Comparison of ENCODE assay signal across 24 cellular contexts in the genomic region with DNA sequence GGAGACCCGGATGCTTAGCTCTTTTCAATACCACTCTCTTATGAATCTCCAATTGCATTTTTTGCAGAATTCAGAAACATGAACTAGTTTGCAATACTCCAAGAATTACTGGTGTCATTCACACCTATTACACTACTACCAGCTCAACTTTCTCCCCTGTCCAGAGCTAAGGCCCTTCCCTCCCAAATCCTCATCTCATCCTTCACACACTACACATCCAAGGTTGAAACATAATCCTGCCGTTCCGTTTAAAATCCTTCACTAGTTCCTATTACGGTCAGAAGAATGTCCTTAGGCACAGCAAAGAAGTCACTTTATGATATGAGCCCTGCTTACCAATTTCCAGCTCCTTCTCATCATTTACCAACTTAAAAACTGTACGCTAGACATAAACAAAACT. TPM values are rescaled to one million over a fixed set of nuclear protein-coding genes. Genes with fewer than 3 reads are reported as not detected.
DNase-seq lines count a peak whose midpoint lies in the region; ATAC-seq, FAIRE-seq and TF ChIP-seq lines count a peak whose summit lies in the region.
"Had no signal": no experiment of that assay in that cellular context is flagged by ENCODE, and none has a peak within 500 bp of the region (broad histone marks: within the 10 kb centered on the region; RNA-seq: fewer than 3 reads in every experiment).

No MANE protein-coding gene starts in this region.

- no peaks in the 10 kb centered on the region for H3K27me3 Mint-ChIP-seq in CD4-positive, alpha-beta T cell
- H3K27me3 Mint-ChIP-seq in nephron progenitor cell (ENCODE audit: low read depth, poor library complexity): peaks cover 3% of the 10 kb centered on the region
- H3K27me3 Mint-ChIP-seq: activated CD8-positive, alpha-beta memory T cell treated with anti-CD3 and anti-CD28 coated beads, Interleukin-2, amount 10 ng/mL, durations not matched to agents 7 days and 5 days; T-helper 17 cell had no signal

- H3K4me3 Mint-ChIP-seq in CD4-positive, alpha-beta T cell: peak overlapping the region; percentile 3
- peak overlapping the region; percentile 0 for H3K4me3 Mint-ChIP-seq in nephron progenitor cell
- H3K4me3 Mint-ChIP-seq: activated CD8-positive, alpha-beta memory T cell treated with anti-CD3 and anti-CD28 coated beads, Interleukin-2, amount 10 ng/mL, durations not matched to agents 7 days and 5 days; T-helper 17 cell had no signal

- H3K27me3 ChIP-seq in CD4-positive, alpha-beta T cell (ENCODE audit: control insufficient read depth, insufficient read depth, low read length): no peaks in the 10 kb centered on the region
- H3K27me3 ChIP-seq in K562 (ENCODE audit: control insufficient read depth in 2 of 2, insufficient read depth in 2 of 2, low read length in 2 of 2): no peaks in the 10 kb centered on the region
- H3K27me3 ChIP-seq: ascending aorta, foreskin keratinocyte had no signal

- H3K9ac ChIP-seq in K562 (ENCODE audit: insufficient read depth in 1 of 2, low read depth in 2 of 2, low read length in 2 of 2): no peak overlapping the region
- H3K9ac ChIP-seq: parathyroid adenoma had no signal

- ATAC-seq in CD4-positive, alpha-beta T cell (ENCODE audit: poor library complexity): no peak
- ATAC-seq in K562: 0 out of 3 replicates have a peak, but pooled peaks have one; percentile 9
- ATAC-seq: activated CD8-positive, alpha-beta memory T cell treated with anti-CD3 and anti-CD28 coated beads, Interleukin-2, amount 10 ng/mL, durations not matched to agents 7 days and 5 days; foreskin keratinocyte; left colon; mucosa of descending colon; Right ventricle myocardium inferior; T-helper 17 cell had no signal

- no peaks in the 10 kb centered on the region for H3K9me3 ChIP-seq in CD4-positive, alpha-beta T cell (ENCODE audit: control insufficient read depth, low read length)
- H3K9me3 ChIP-seq in K562 (replicated peaks; ENCODE audit: control insufficient read depth, insufficient read depth, low read depth, low read length): no peaks in the 10 kb centered on the region
- H3K9me3 ChIP-seq: ascending aorta, mucosa of descending colon had no signal

- no peak overlapping the region for H3K27ac ChIP-seq in CD4-positive, alpha-beta T cell (ENCODE audit: low read depth, low read length)
- no peak overlapping the region for H3K27ac ChIP-seq in K562 (ENCODE audit: extremely low read depth, low read depth, low read length)
- H3K27ac ChIP-seq: ascending aorta, foreskin keratinocyte, parathyroid adenoma had no signal

- no peak for DNase-seq in CD4-positive, alpha-beta T cell
- DNase-seq in G401 (ENCODE audit: low spot score) (peak; percentile 54), K562 (ENCODE audit: extremely low read depth in 1 of 4, low spot score in 3 of 4) (no peak), nephron progenitor cell (no peak), DMS79 treated with DMSO at 0.1 percent for 48 hours (lab: John Stamatoyannopoulos, UW) (no peak), germinal center (ENCODE audit: low spot score) (no peak), DMS79 (lab: John Stamatoyannopoulos, UW) (no peak)
- DNase-seq: activated CD4-positive, CD25-positive, alpha-beta regulatory T cell; activated CD8-positive, alpha-beta memory T cell treated with anti-CD3 and anti-CD28 coated beads, Interleukin-2, amount 10 ng/mL, durations not matched to agents 7 days and 5 days; activated gamma-delta T cell; DMS 273 treated with DMSO at 0.1 percent for 48 hours; foreskin keratinocyte; H7; left colon; mucosa of descending colon; NCI-H1417 treated with DMSO at 0.1 percent for 48 hours; stimulated activated CD4-positive, alpha-beta T cell treated with anti-CD3 and anti-CD28 coated beads, Interleukin-4, amount 100 ng/mL, for 4 hours; stimulated activated CD8-positive, alpha-beta memory T cell treated with anti-CD3 and anti-CD28 coated beads, Interleukin-4, amount 100 ng/mL, for 48 hours; T-helper 17 cell had no signal

- TF ChIP-seq CTCF in CD4-positive, alpha-beta T cell (IDR thresholded peaks at IDR 0.05): no peak
- TF ChIP-seq CTCF in K562 (IDR thresholded peaks at IDR 0.05 in 2 of 3, conservative IDR thresholded peaks at IDR 0.05 in 1 of 3; ENCODE audit: insufficient read depth in 2 of 3, low read depth in 1 of 3, low read length in 3 of 3) (no peak), nephron progenitor cell (IDR thresholded peaks at IDR 0.05) (no peak)

- no peak for TF ChIP-seq RAD21 in K562 (CRISPR knock-in tag; conservative IDR thresholded peaks at IDR 0.05 in 1 of 2, IDR thresholded peaks at IDR 0.05 in 1 of 2)

- no peaks in the 10 kb centered on the region for H3K9me3 Mint-ChIP-seq in CD4-positive, alpha-beta T cell
- H3K9me3 Mint-ChIP-seq in nephron progenitor cell: peaks cover 40% of the 10 kb centered on the region

- intact Hi-C loops in CD4-positive, alpha-beta T cell (cut with DNase I, micrococcal nuclease): no loop called here
- intact Hi-C loops in K562 (cut with micrococcal nuclease): no loop called here

- H4K20me1 ChIP-seq in K562 (replicated peaks; ENCODE audit: control insufficient read depth, insufficient read depth, low read length): peaks cover 32% of the 10 kb centered on the region

- WGBS in K562 (ENCODE audit: insufficient coverage, low coverage, missing lambda C conversion rate): 74% methylated on average over 5 of the region's 5 CpGs

- POLR2A ChIA-PET in CD4-positive, alpha-beta T cell (lab: Charles Lee): interaction anchor here (0.6 to 1.8 kb wide), 6 partner anchors 15 to 105 kb away, joined by 3 to 5 read pairs (median 4); a partner anchor contains a TSS
- POLR2A ChIA-PET in K562 (lab: Yijun Ruan, JAX): interaction anchor here (0.7 to 0.9 kb wide), 3 partner anchors 15 to 189 kb away, joined by 3 read pairs; no protein-coding TSS in a partner anchor

- H3K36me3 ChIP-seq in K562 (ENCODE audit: control insufficient read depth, insufficient read depth, low read length): peaks cover 24% of the 10 kb centered on the region; the same call in 2 of the 3 replicates
- H3K36me3 ChIP-seq: ascending aorta had no signal

- H3K4me3 ChIP-seq in K562: no peak overlapping the region
- H3K4me3 ChIP-seq: ascending aorta, mucosa of descending colon, skin epidermis had no signal

- H3K79me2 ChIP-seq in K562 (ENCODE audit: control insufficient read depth, insufficient read depth, low read length): peaks cover 99% of the 10 kb centered on the region

- no peak for TF ChIP-seq EP300 in K562 (IDR thresholded peaks at IDR 0.05; ENCODE audit: low read length)

- peaks cover 4% of the 10 kb centered on the region for H3K9me1 ChIP-seq in K562 (ENCODE audit: control insufficient read depth, insufficient read depth, low read length)

- CTCF ChIA-PET in CD4-positive, alpha-beta T cell (lab: Charles Lee): no interaction called here
- CTCF ChIA-PET in K562 (lab: Yijun Ruan, JAX; ENCODE audit: low intra/inter-chr PET ratio): no interaction called here

- H3K4me1 ChIP-seq in K562 (replicated peaks in 1 of 2; ENCODE audit: control insufficient read depth in 2 of 2, insufficient read depth in 2 of 2, low read length in 2 of 2): peaks cover 18 to 23% of the 10 kb centered on the region in 2 experiments; a peak in 4 of 5 replicates

- TF ChIP-seq POLR2A in K562 (conservative IDR thresholded peaks at IDR 0.05): no peak

- BruUV-seq in K562 (replicated peaks; lab: Mats Ljungman, UMichigan): no TSS peak

- H2AFZ ChIP-seq in K562 (ENCODE audit: low read depth, low read length): no peak overlapping the region
- H2AFZ ChIP-seq: parathyroid adenoma had no signal

- H3K36me3 Mint-ChIP-seq in CD4-positive, alpha-beta T cell (ENCODE audit: low read depth): peaks cover 49% of the 10 kb centered on the region
- H3K36me3 Mint-ChIP-seq in nephron progenitor cell (ENCODE audit: low read depth): peaks cover 89% of the 10 kb centered on the region

- in situ Hi-C loops in G401 (cut with HindIII; ENCODE audit: low sequenced_read_pairs): no loop called here
- in situ Hi-C loops in K562 (cut with MboI): no loop called here

- H3K4me1 Mint-ChIP-seq in CD4-positive, alpha-beta T cell (ENCODE audit: low read depth): peaks cover 71% of the 10 kb centered on the region
- peaks cover 42% of the 10 kb centered on the region for H3K4me1 Mint-ChIP-seq in nephron progenitor cell

- H3K27ac Mint-ChIP-seq in CD4-positive, alpha-beta T cell: peak overlapping the region; percentile 2
- peak overlapping the region; percentile 81 for H3K27ac Mint-ChIP-seq in nephron progenitor cell
- H3K27ac Mint-ChIP-seq: activated CD8-positive, alpha-beta memory T cell treated with anti-CD3 and anti-CD28 coated beads, Interleukin-2, amount 10 ng/mL, durations not matched to agents 7 days and 5 days; T-helper 17 cell had no signal

- no peak overlapping the region for H3K4me2 ChIP-seq in K562 (ENCODE audit: insufficient read depth, low read length)

- no peak for FAIRE-seq in K562 (lab: Jason Lieb, UNC)
- FAIRE-seq: endothelial cell of umbilical vein had no signal

TF ChIP-seq in K562, 482 proteins besides CTCF, POLR2A, EP300 and RAD21 (continues in another document):
- TF ChIP-seq NFE2L1 (tag; IDR thresholded peaks at IDR 0.05; ENCODE audit: borderline replicate concordance, low read depth) (no peak), DMBX1 (CRISPR knock-in tag; IDR thresholded peaks at IDR 0.05; ENCODE audit: borderline replicate concordance) (no peak), ZNF785 (CRISPR knock-in tag; IDR thresholded peaks at IDR 0.05) (no peak), KLF1 (tag; IDR thresholded peaks at IDR 0.05) (no peak)

RNA-seq across cellular contexts. Expression of a gene that starts 22.7 kb away (rescaled TPM):
- total RNA-seq in CD4-positive, alpha-beta T cell: 10 to 100 TPM; 63.2 to 67.8 TPM
- 49.7 and 68.1 TPM in 2 replicates for total RNA-seq in G401 (2014; rRNA removed; shearing (Covaris generic))
- 113 and 226 TPM in 2 replicates for total RNA-seq in K562 (2011; cell fraction: chromatin; rRNA removed; ENCODE audit: low replicate concordance)
- 55.0 and 70.3 TPM in 2 replicates for total RNA-seq in K562 (2011; cell fraction: nucleolus; rRNA removed)
- total RNA-seq in K562 (2011; cell fraction: nucleoplasm; rRNA removed): 125 and 183 TPM in 2 replicates
- 56.6 and 68.6 TPM in 2 replicates for total RNA-seq in K562 (2014; rRNA removed)
- total RNA-seq in K562 (2014; rRNA removed; fragmentation: Illumina TruSeq; extraction: Trizol): 110 and 132 TPM in 2 replicates
- total RNA-seq in K562 (2015; rRNA removed; fragmentation: Illumina TruSeq; extraction: Trizol): 74.0 and 83.3 TPM in 2 replicates
- 125 and 150 TPM in 2 replicates for total RNA-seq in K562 (2021)
- 129 and 171 TPM in 2 replicates for polyA plus RNA-seq in K562 (2011; rRNA removed)
- 42.5 and 49.5 TPM in 2 replicates for polyA plus RNA-seq in K562 (2011; cell fraction: cytosol; rRNA removed)
- 154 and 172 TPM in 2 replicates for polyA plus RNA-seq in K562 (2011; cell fraction: nucleus; rRNA removed)
- polyA plus RNA-seq in K562 (2012): 19.3 and 54.6 TPM in 2 replicates
- 36.6 and 37.2 TPM in 2 replicates for polyA plus RNA-seq in K562 (2014; fragmentation: Illumina TruSeq; extraction: Trizol)
- polyA plus RNA-seq in K562 (2014; fragmentation: Nextera tagmentation; extraction: Ambion mirVana): 10 to 100 TPM; 19.6 to 90.2 TPM
- 36.7 and 39.9 TPM in 2 replicates for polyA plus RNA-seq in K562 (2014; rRNA removed)
- polyA minus RNA-seq in K562 (2011; rRNA and poly(A)+ RNA removed): 706 and 847 TPM in 2 replicates
- 193 and 353 TPM in 2 replicates for polyA minus RNA-seq in K562 (2011; cell fraction: cytosol; rRNA and poly(A)+ RNA removed)
- 137 and 171 TPM in 2 replicates for polyA minus RNA-seq in K562 (2011; cell fraction: nucleus; rRNA and poly(A)+ RNA removed)
